ENCODE assay signal across 8 cellular contexts in genomic region chr3:66195347-66195783, GRCh38. TPM values are rescaled to one million over a fixed set of nuclear protein-coding genes. Genes with fewer than 3 reads are reported as not detected.
DNase-seq lines count a peak whose midpoint lies in the region; ATAC-seq and TF ChIP-seq lines count a peak whose summit lies in the region.

No MANE protein-coding gene starts in this region.

- H3K4me3 ChIP-seq in heart right ventricle: peak overlapping the region; percentile 4 to 52 (median 30)
- peak overlapping the region; percentile 51 for H3K4me3 ChIP-seq in psoas muscle

- no peaks in the 10 kb centered on the region for H3K36me3 Mint-ChIP-seq in activated T-cell treated with anti-CD3 and anti-CD28 coated beads, Interleukin-2, amount 50 U/mL, for 4 hours (ENCODE audit: insufficient read depth)

- DNase-seq in Right ventricle myocardium inferior (ENCODE audit: missing footprints): peak; percentile 81
- no peak for DNase-seq in cardiac septum (ENCODE audit: low spot score)
- DNase-seq in activated T-cell treated with anti-CD3 and anti-CD28 coated beads, Interleukin-2, amount 50 U/mL, for 4 hours: no peak
- peak; percentile 50 to 57 for DNase-seq in heart right ventricle
- DNase-seq in psoas muscle: peak; percentile 44 to 72
- no peak for DNase-seq in NCI-H1417 (lab: John Stamatoyannopoulos, UW)

- 19 to 27% methylated on average over 21 of the region's 21 CpGs for WGBS in heart right ventricle, 2 donors
- 11 to 13% (median 11%) methylated on average over 21 of the region's 21 CpGs for WGBS in psoas muscle, 3 donors

- TF ChIP-seq CTCF in heart right ventricle (IDR thresholded peaks at IDR 0.05): peak in 6 of 9 donors; percentile 19 to 45 (median 32)
- no peak for TF ChIP-seq CTCF in psoas muscle (IDR thresholded peaks at IDR 0.05)

- H3K4me3 Mint-ChIP-seq in activated T-cell treated with anti-CD3 and anti-CD28 coated beads, Interleukin-2, amount 50 U/mL, for 4 hours: no peak overlapping the region

- H3K9me3 ChIP-seq in heart right ventricle (no peaks in the 10 kb centered on the region), psoas muscle (no peaks in the 10 kb centered on the region)

- peaks cover 2% of the 10 kb centered on the region for H3K4me1 Mint-ChIP-seq in activated T-cell treated with anti-CD3 and anti-CD28 coated beads, Interleukin-2, amount 50 U/mL, for 4 hours (ENCODE audit: low read depth)

- H3K4me1 ChIP-seq in heart right ventricle (peaks cover 0 to 12% (median 0%) of the 10 kb centered on the region in 9 donors), psoas muscle (peaks cover 5% of the 10 kb centered on the region)

- peak overlapping the region in 7 of 10 donors; percentile 65 to 85 (median 74) for H3K27ac ChIP-seq in heart right ventricle
- no peak overlapping the region for H3K27ac ChIP-seq in psoas muscle

- peaks cover 28% of the 10 kb centered on the region for H3K27me3 Mint-ChIP-seq in activated T-cell treated with anti-CD3 and anti-CD28 coated beads, Interleukin-2, amount 50 U/mL, for 4 hours (ENCODE audit: low read depth)

- peaks cover 0 to 18% (median 0%) of the 10 kb centered on the region in 7 donors for H3K27me3 ChIP-seq in heart right ventricle
- no peaks in the 10 kb centered on the region for H3K27me3 ChIP-seq in psoas muscle (ENCODE audit: insufficient read depth in 3 of 3, low read length in 2 of 3)

- no peaks in the 10 kb centered on the region for H3K36me3 ChIP-seq in heart right ventricle
- H3K36me3 ChIP-seq in psoas muscle (ENCODE audit: insufficient read depth in 1 of 2, low read depth in 1 of 2): no peaks in the 10 kb centered on the region

- ATAC-seq in Right ventricle myocardium inferior (peak; percentile 67), heart right ventricle (peak; percentile 70 to 87 (median 80)), psoas muscle (peak; percentile 61 to 85 (median 77)), HG03139 (IDR thresholded peaks at IDR 0.05; ENCODE audit: unreplicated experiment) (no peak), GM18517 (IDR thresholded peaks at IDR 0.05; ENCODE audit: unreplicated experiment) (no peak)
- peak; percentile 46 to 48 for ATAC-seq in activated T-cell treated with anti-CD3 and anti-CD28 coated beads, Interleukin-2, amount 50 U/mL, for 4 hours

- intact Hi-C loops in Right ventricle myocardium inferior (cut with DNase I): loop anchor here (5.0 kb wide), 3 partner anchors 43 to 408 kb away; partner anchors contain the start of gene MAGI1
- intact Hi-C loops in cardiac septum (cut with DNase I): loop anchor here (2.0 to 10.0 kb wide), 2 partner anchors 411 to 771 kb away; no protein-coding TSS in a partner anchor
- intact Hi-C loops in heart right ventricle (cut with DNase I): loop anchor here in 9 of 10 donors (2.0 to 10.0 kb wide), 6 partner anchors 161 to 761 kb away; partner anchors contain the start of gene MAGI1 (in 1 of the 9)
- intact Hi-C loops in psoas muscle (cut with DNase I): loop anchor here (5.0 to 10.0 kb wide), 3 partner anchors 151 to 413 kb away; no protein-coding TSS in a partner anchor

- H3K9me3 Mint-ChIP-seq in activated T-cell treated with anti-CD3 and anti-CD28 coated beads, Interleukin-2, amount 50 U/mL, for 4 hours: no peaks in the 10 kb centered on the region

RNA-seq across cellular contexts. Expression of gene SLC25A26, which starts 25.4 kb away (rescaled TPM):
- total RNA-seq in Right ventricle myocardium inferior (45.9 TPM), cardiac septum (18.6 TPM), heart right ventricle (10 to 100 TPM; 21.6 to 44.2 (median 31.9) TPM), psoas muscle (10 to 100 TPM; 25.1 to 34.0 (median 32.7) TPM)
- 10 to 100 TPM; 19.3 to 31.4 (median 31.1) TPM for total RNA-seq in activated T-cell treated with anti-CD3 and anti-CD28 coated beads, Interleukin-2, amount 50 U/mL, for 4 hours
- polyA plus RNA-seq in heart right ventricle (10 to 100 TPM; 12.1 to 19.8 TPM), psoas muscle (10 to 100 TPM; 21.0 to 43.6 (median 25.4) TPM)

Comparison
In these comparisons a context has a peak if more than half of its experiments do, and no peak if none do; other contexts are left out.
1. DNase-seq: peak in Right ventricle myocardium inferior (single experiment), heart right ventricle (2 of 2) and psoas muscle (2 of 2); none in cardiac septum (single experiment), activated T-cell treated with anti-CD3 and anti-CD28 coated beads, Interleukin-2, amount 50 U/mL, for 4 hours (single experiment) and NCI-H1417 (0 of 3).
2. ATAC-seq: peak in Right ventricle myocardium inferior (single experiment), activated T-cell treated with anti-CD3 and anti-CD28 coated beads, Interleukin-2, amount 50 U/mL, for 4 hours (2 of 2), heart right ventricle (8 of 8) and psoas muscle (4 of 4); none in HG03139 (single experiment) and GM18517 (single experiment).